Comparison of ENCODE assay signal across 16 cellular contexts in genomic region chr2:575030-575727, GRCh38.
A peak's percentile ranks its signal among the peaks of the same experiment; 100 is the strongest.
DNase-seq lines count a peak whose midpoint lies in the region; ATAC-seq and TF ChIP-seq lines count a peak whose summit lies in the region.
"Had no signal": no experiment of that assay in that cellular context is flagged by ENCODE, and none has a peak within 500 bp of the region (broad histone marks: within the 10 kb centered on the region; RNA-seq: fewer than 3 reads in every experiment).

No MANE protein-coding gene starts in this region.

- H3K36me3 ChIP-seq in right atrium auricular region, result no peaks in the 10 kb centered on the region
- no peaks in the 10 kb centered on the region for H3K36me3 ChIP-seq in left ventricle myocardium inferior
- H3K36me3 ChIP-seq in aorta (ENCODE audit: control insufficient read depth in 1 of 2, insufficient read depth in 2 of 2, low read length in 1 of 2), result no peaks in the 10 kb centered on the region
- H3K36me3 ChIP-seq: BLaER1 treated with 17β-estradiol and CSF1 and Interleukin-3, amounts not matched to agents 10 nM and 100 nM had no signal

- H3K36me3 Mint-ChIP-seq in progenitor cell of endocrine pancreas (ENCODE audit: insufficient read depth), result peaks cover 2% of the 10 kb centered on the region

- no peak overlapping the region for H3K27ac ChIP-seq in right atrium auricular region
- no peak overlapping the region for H3K27ac ChIP-seq in left ventricle myocardium inferior (replicated peaks)
- H3K27ac ChIP-seq in aorta (ENCODE audit: low read depth in 1 of 2, low read length in 2 of 2), result no peak overlapping the region
- H3K27ac ChIP-seq: 22Rv1; BLaER1 treated with 17β-estradiol and CSF1 and Interleukin-3, amounts not matched to agents 10 nM and 100 nM had no signal

- H3K9me3 Mint-ChIP-seq in progenitor cell of endocrine pancreas (ENCODE audit: low read depth), result peaks cover 30% of the 10 kb centered on the region

- DNase-seq in right atrium auricular region (ENCODE audit: low spot score) (peak; percentile 23), left ventricle myocardium inferior (no peak), left lobe of liver (ENCODE audit: low spot score) (peak; percentile 27), progenitor cell of endocrine pancreas (ENCODE audit: low spot score, unreplicated experiment) (no peak), aorta (no peak), DMS114 treated with DMSO at 0.1 percent for 48 hours (lab: John Stamatoyannopoulos, UW; ENCODE audit: unreplicated experiment) (no peak), NCI-H2227 (lab: John Stamatoyannopoulos, UW; ENCODE audit: unreplicated experiment) (no peak)
- DNase-seq: Calu3; CD4-positive, alpha-beta T cell; DMS 273 treated with DMSO at 0.1 percent for 48 hours; DMS79; H7 had no signal

- peak overlapping the region; percentile 49 for H3K27ac Mint-ChIP-seq in progenitor cell of endocrine pancreas
- H3K27ac Mint-ChIP-seq: CD4-positive, alpha-beta T cell; GM23338 had no signal

- ATAC-seq in left lobe of liver (no peak), aorta (ENCODE audit: low FRiP score) (peak; percentile 46), GM21717 (IDR thresholded peaks at IDR 0.05; ENCODE audit: unreplicated experiment) (no peak)
- ATAC-seq: GM23338 had no signal

- H3K4me1 ChIP-seq in right atrium auricular region, result no peaks in the 10 kb centered on the region
- H3K4me1 ChIP-seq in left ventricle myocardium inferior, result no peaks in the 10 kb centered on the region
- H3K4me1 ChIP-seq in aorta (ENCODE audit: control insufficient read depth in 1 of 2, insufficient read depth in 2 of 2, low read length in 2 of 2), result no peaks in the 10 kb centered on the region

- no peaks in the 10 kb centered on the region for H3K27me3 ChIP-seq in right atrium auricular region
- H3K27me3 ChIP-seq in left ventricle myocardium inferior (ENCODE audit: low read depth), result peaks cover 32% of the 10 kb centered on the region
- no peaks in the 10 kb centered on the region for H3K27me3 ChIP-seq in aorta (ENCODE audit: control insufficient read depth in 1 of 2, insufficient read depth in 2 of 2, low read length in 1 of 2)
- H3K27me3 ChIP-seq: BLaER1 treated with 17β-estradiol and CSF1 and Interleukin-3, amounts not matched to agents 10 nM and 100 nM had no signal

- TF ChIP-seq CTCF in right atrium auricular region (IDR thresholded peaks at IDR 0.05), result no peak
- TF ChIP-seq CTCF in left ventricle myocardium inferior (IDR thresholded peaks at IDR 0.05; ENCODE audit: borderline replicate concordance), result no peak
- no peak for TF ChIP-seq CTCF in progenitor cell of endocrine pancreas (IDR thresholded peaks at IDR 0.05; ENCODE audit: unreplicated experiment)

- H3K4me1 Mint-ChIP-seq in progenitor cell of endocrine pancreas (ENCODE audit: low read depth), result no peaks in the 10 kb centered on the region
- H3K4me1 Mint-ChIP-seq: GM23338 had no signal

- WGBS in aorta, 2 donors, result 85 to 92% methylated on average over 14 of the region's 14 CpGs

- intact Hi-C loops in left ventricle myocardium inferior (cut with micrococcal nuclease) (no loop called here), aorta (cut with DNase I) (no loop called here)

- H3K4me3 ChIP-seq in right atrium auricular region, result no peak overlapping the region
- no peak overlapping the region for H3K4me3 ChIP-seq in left ventricle myocardium inferior
- no peak overlapping the region for H3K4me3 ChIP-seq in aorta (ENCODE audit: low read length in 2 of 2)
- H3K4me3 ChIP-seq: BLaER1 treated with 17β-estradiol and CSF1 and Interleukin-3, amounts not matched to agents 10 nM and 100 nM; GM23338 had no signal

- peaks cover 7% of the 10 kb centered on the region for H3K27me3 Mint-ChIP-seq in progenitor cell of endocrine pancreas

- H3K9me3 ChIP-seq in right atrium auricular region (peaks cover 5 to 51% of the 10 kb centered on the region in 2 donors), left ventricle myocardium inferior (replicated peaks) (peaks cover 75% of the 10 kb centered on the region), aorta (ENCODE audit: control insufficient read depth, low read length) (peaks cover 13% of the 10 kb centered on the region)

- no peak overlapping the region for H3K4me3 Mint-ChIP-seq in progenitor cell of endocrine pancreas (ENCODE audit: low read depth)
- H3K4me3 Mint-ChIP-seq: CD4-positive, alpha-beta T cell; GM23338 had no signal

Comparison
In these comparisons a context has a peak if more than half of its experiments do, and no peak if none do; other contexts are left out.
1. DNase-seq: peak in right atrium auricular region (single experiment) and left lobe of liver (single experiment); none in left ventricle myocardium inferior (single experiment), progenitor cell of endocrine pancreas (single experiment), aorta (0 of 2), DMS114 treated with DMSO at 0.1 percent for 48 hours (single experiment) and NCI-H2227 (single experiment).